Comparison of ENCODE assay signal across 15 cellular contexts in genomic region chr17:13531701-13532100, GRCh38.
DNase-seq lines count a peak whose midpoint lies in the region; ATAC-seq, FAIRE-seq and TF ChIP-seq lines count a peak whose summit lies in the region.
"Had no signal": no experiment of that assay in that cellular context is flagged by ENCODE, and none has a peak within 500 bp of the region (broad histone marks: within the 10 kb centered on the region; RNA-seq: fewer than 3 reads in every experiment).

No MANE protein-coding gene starts in this region.

- no peak overlapping the region for H4K91ac ChIP-seq in IMR-90 (ENCODE audit: insufficient read depth, low read depth, low read length)

- no peaks in the 10 kb centered on the region; the same call in 2 of the 3 replicates for H3K9me3 ChIP-seq in A549
- H3K9me3 ChIP-seq in IMR-90 (ENCODE audit: control insufficient read depth, insufficient read depth, low read length), result peaks cover 4% of the 10 kb centered on the region
- no peaks in the 10 kb centered on the region; the same call in none of the 2 replicates for H3K9me3 ChIP-seq in iPS-20b (ENCODE audit: insufficient read depth, low read depth, low read length)
- no peaks in the 10 kb centered on the region for H3K9me3 ChIP-seq in Caco-2
- H3K9me3 ChIP-seq in upper lobe of right lung, result no peaks in the 10 kb centered on the region

- no peaks in the 10 kb centered on the region for H3K27me3 Mint-ChIP-seq in Caco-2 (ENCODE audit: insufficient read depth, unreplicated experiment)

- peaks cover 34 to 58% of the 10 kb centered on the region in 2 experiments for H3K79me1 ChIP-seq in IMR-90 (ENCODE audit: low read depth in 1 of 2, low read length in 2 of 2)

- no peak for FAIRE-seq in A549 (lab: Jason Lieb, UNC)
- FAIRE-seq: H1 had no signal

- H3K4me3 ChIP-seq in A549, result no peak overlapping the region
- H3K4me3 ChIP-seq in IMR-90 (ENCODE audit: insufficient read depth, low read depth, low read length), result no peak overlapping the region
- no peak overlapping the region for H3K4me3 ChIP-seq in iPS-20b (ENCODE audit: low read length)
- H3K4me3 ChIP-seq in Caco-2 (ENCODE audit: low read depth, low read length), result no peak overlapping the region
- no peak overlapping the region for H3K4me3 ChIP-seq in upper lobe of right lung
- H3K4me3 ChIP-seq: BLaER1 treated with 17β-estradiol and CSF1 and Interleukin-3, amounts not matched to agents 10 nM and 100 nM had no signal

- H3K36me3 ChIP-seq in IMR-90 (ENCODE audit: control insufficient read depth, insufficient read depth, low read length) (peaks cover 4% of the 10 kb centered on the region; the same call in 1 of the 2 replicates), iPS-20b (ENCODE audit: insufficient read depth, low read depth, low read length) (no peaks in the 10 kb centered on the region), Caco-2 (ENCODE audit: control insufficient read depth, insufficient read depth, low read length) (no peaks in the 10 kb centered on the region), upper lobe of right lung (no peaks in the 10 kb centered on the region)

- no peak overlapping the region for H3K56ac ChIP-seq in IMR-90 (ENCODE audit: extremely low read depth, insufficient read depth, low read length)

- no peak overlapping the region for H3K27ac Mint-ChIP-seq in Caco-2 (ENCODE audit: unreplicated experiment)
- H3K27ac Mint-ChIP-seq: CD4-positive, CD25-positive, alpha-beta regulatory T cell had no signal

- H3K4me1 Mint-ChIP-seq in Caco-2 (ENCODE audit: low read depth, unreplicated experiment), result no peaks in the 10 kb centered on the region
- H3K4me1 Mint-ChIP-seq: CD4-positive, CD25-positive, alpha-beta regulatory T cell had no signal

- H3K36me3 Mint-ChIP-seq in Caco-2 (ENCODE audit: insufficient read depth, unreplicated experiment), result no peaks in the 10 kb centered on the region
- H3K36me3 Mint-ChIP-seq: CD4-positive, CD25-positive, alpha-beta regulatory T cell had no signal

- no peak overlapping the region for H3K4me3 Mint-ChIP-seq in Caco-2 (ENCODE audit: unreplicated experiment)
- H3K4me3 Mint-ChIP-seq: CD4-positive, CD25-positive, alpha-beta regulatory T cell had no signal

- H2BK5ac ChIP-seq in IMR-90 (ENCODE audit: low read depth, low read length, poor library complexity, severe bottlenecking), result peak overlapping the region; percentile 4

- ATAC-seq in A549, result no peak
- no peak for ATAC-seq in IMR-90 (ENCODE audit: low read depth)
- ATAC-seq in upper lobe of right lung, result no peak
- ATAC-seq in GM19463 (IDR thresholded peaks at IDR 0.05; ENCODE audit: unreplicated experiment), result no peak
- ATAC-seq: HCT116 had no signal

- no peak overlapping the region for H2AK5ac ChIP-seq in IMR-90 (ENCODE audit: low read depth, low read length)

- in situ Hi-C loops in IMR-90 (cut with MboI; ENCODE audit: low sequenced_read_pairs), result no loop called here

- TF ChIP-seq POLR2A in A549 (IDR thresholded peaks at IDR 0.05; ENCODE audit: low read length), result no peak
- no peak for TF ChIP-seq POLR2A in IMR-90 (IDR thresholded peaks at IDR 0.05; ENCODE audit: low read depth, low read length)

- H3K27me3 ChIP-seq in IMR-90 (ENCODE audit: control insufficient read depth, insufficient read depth, low read length) (no peaks in the 10 kb centered on the region), iPS-20b (ENCODE audit: insufficient read depth, low read length) (no peaks in the 10 kb centered on the region), Caco-2 (replicated peaks; ENCODE audit: control insufficient read depth, insufficient read depth, low read length) (no peaks in the 10 kb centered on the region), upper lobe of right lung (no peaks in the 10 kb centered on the region)

- 44% methylated on average over 2 of the region's 2 CpGs for WGBS in A549 (ENCODE audit: missing lambda C conversion rate)
- 80% methylated on average over 2 of the region's 2 CpGs; no CpG with 5 or more reads in 1 of the 2 experiments for WGBS in IMR-90 (ENCODE audit: extremely low coverage in 2 of 2, insufficient read length in 1 of 2), 2 experiments

- no peak overlapping the region for H3K4me2 ChIP-seq in A549
- no peak overlapping the region for H3K4me2 ChIP-seq in IMR-90 (ENCODE audit: low read depth, low read length)
- H3K4me2 ChIP-seq: BLaER1 treated with 17β-estradiol and CSF1 and Interleukin-3, amounts not matched to agents 10 nM and 100 nM had no signal

- intact Hi-C loops in IMR-90 (cut with micrococcal nuclease) (no loop called here), Caco-2 (cut with micrococcal nuclease; ENCODE audit: unreplicated experiment) (no loop called here), upper lobe of right lung (cut with DNase I) (no loop called here)

- POLR2A ChIA-PET in A549 (lab: Yijun Ruan, JAX), result no interaction called here
- POLR2A ChIA-PET in IMR-90 (lab: Charles Lee; ENCODE audit: unreplicated experiment), result no interaction called here
- POLR2A ChIA-PET in Caco-2 (lab: Charles Lee), result no interaction called here

- H3K9me3 Mint-ChIP-seq in Caco-2 (ENCODE audit: unreplicated experiment), result no peaks in the 10 kb centered on the region

- no peak overlapping the region for H2AFZ ChIP-seq in IMR-90 (replicated peaks; ENCODE audit: low read length, poor library complexity)

- no peaks in the 10 kb centered on the region for H3K4me1 ChIP-seq in A549
- no peaks in the 10 kb centered on the region for H3K4me1 ChIP-seq in IMR-90 (ENCODE audit: control insufficient read depth, insufficient read depth, low read length)
- peaks cover 11% of the 10 kb centered on the region for H3K4me1 ChIP-seq in iPS-20b (ENCODE audit: insufficient read depth, low read length)
- no peaks in the 10 kb centered on the region for H3K4me1 ChIP-seq in Caco-2
- H3K4me1 ChIP-seq in upper lobe of right lung, result no peaks in the 10 kb centered on the region
- H3K4me1 ChIP-seq: BLaER1 treated with 17β-estradiol and CSF1 and Interleukin-3, amounts not matched to agents 10 nM and 100 nM had no signal

- peak overlapping the region; percentile 7; the same call in 1 of the 2 replicates for H3K4ac ChIP-seq in IMR-90 (ENCODE audit: low read depth, low read length)

- no peak overlapping the region for H2AK9ac ChIP-seq in IMR-90 (replicated peaks; ENCODE audit: low read depth, low read length, poor library complexity)

- peak overlapping the region; percentile 3; the same call in 1 of the 2 replicates for H4K5ac ChIP-seq in IMR-90 (ENCODE audit: low read depth, low read length)

- H3K9me1 ChIP-seq in IMR-90 (ENCODE audit: insufficient read depth, low read length), result peaks cover 6% of the 10 kb centered on the region

- TF ChIP-seq CTCF in A549 (IDR thresholded peaks at IDR 0.05) (no peak), IMR-90 (conservative IDR thresholded peaks at IDR 0.05; ENCODE audit: low read depth, low read length) (no peak), Caco-2 (IDR thresholded peaks at IDR 0.05; ENCODE audit: insufficient read depth in 1 of 2, low read depth in 1 of 2, low read length in 1 of 2, severe bottlenecking in 1 of 2, unreplicated experiment in 1 of 2) (no peak), upper lobe of right lung (IDR thresholded peaks at IDR 0.05) (no peak)

- DNase-seq in A549 (ENCODE audit: low read depth in 1 of 2, low spot score in 1 of 2) (no peak), IMR-90 (no peak), astrocyte of the hippocampus (ENCODE audit: low read depth, low spot score) (peak; percentile 60), Caco-2 (no peak), SIG-M5 (lab: John Stamatoyannopoulos, UW) (no peak), upper lobe of right lung (no peak)
- DNase-seq: Calu3; CD4-positive, CD25-positive, alpha-beta regulatory T cell; DMS 273 treated with DMSO at 0.1 percent for 48 hours had no signal

- no peak for TF ChIP-seq EP300 in A549 (IDR thresholded peaks at IDR 0.05)

- H3K14ac ChIP-seq in IMR-90 (replicated peaks; ENCODE audit: low read depth, low read length), result peak overlapping the region; percentile 52; the same call in 1 of the 2 replicates

- CTCF ChIA-PET in A549 (lab: Yijun Ruan, JAX), result no interaction called here
- CTCF ChIA-PET in IMR-90 (lab: Yijun Ruan, JAX), result no interaction called here
- CTCF ChIA-PET in Caco-2 (lab: Charles Lee), result no interaction called here

- 0 out of 4 replicates have a peak overlapping the region, but pooled peaks of 1 of the 2 experiments have one; percentile 6 for H4K8ac ChIP-seq in IMR-90 (ENCODE audit: low read depth in 2 of 2, low read length in 2 of 2)

- H4K20me1 ChIP-seq in IMR-90 (ENCODE audit: insufficient read depth, low read length), result no peaks in the 10 kb centered on the region

- dilution Hi-C loops in IMR-90 (cut with HindIII; ENCODE audit: low sequenced_read_pairs, unreplicated experiment), result no loop called here

- TF ChIP-seq RAD21 in A549 (conservative IDR thresholded peaks at IDR 0.05 in 1 of 2, IDR thresholded peaks at IDR 0.05 in 1 of 2) (no peak), IMR-90 (IDR thresholded peaks at IDR 0.05; ENCODE audit: low read length) (no peak)

- H3K9ac ChIP-seq in IMR-90 (ENCODE audit: low read depth, low read length) (no peak overlapping the region), iPS-20b (ENCODE audit: low read depth, low read length) (no peak overlapping the region)
- H3K9ac ChIP-seq: BLaER1 treated with 17β-estradiol and CSF1 and Interleukin-3, amounts not matched to agents 10 nM and 100 nM had no signal

- peak overlapping the region; percentile 74; the same call in 1 of the 2 replicates for H3K23ac ChIP-seq in IMR-90 (ENCODE audit: low read depth, low read length)

- H3K18ac ChIP-seq in IMR-90 (ENCODE audit: low read depth, low read length), result no peak overlapping the region

- peak overlapping the region; percentile 54 for H2BK20ac ChIP-seq in IMR-90 (ENCODE audit: low read depth, low read length)

- BruUV-seq in IMR-90 (replicated peaks; lab: Mats Ljungman, UMichigan) (no TSS peak), Caco-2 (replicated peaks; lab: Mats Ljungman, UMichigan) (no TSS peak)

- H2BK15ac ChIP-seq in IMR-90 (ENCODE audit: low read depth, low read length), result no peak overlapping the region; the same call in 2 of the 3 replicates

- H2BK120ac ChIP-seq in IMR-90 (ENCODE audit: low read depth, low read length), result no peak overlapping the region; the same call in 1 of the 2 replicates

- H3K27ac ChIP-seq in A549 (no peak overlapping the region), IMR-90 (ENCODE audit: insufficient read depth, low read length) (no peak overlapping the region), iPS-20b (ENCODE audit: low read length) (peak overlapping the region; percentile 23), upper lobe of right lung (no peak overlapping the region)
- H3K27ac ChIP-seq: 22Rv1; BLaER1 treated with 17β-estradiol and CSF1 and Interleukin-3, amounts not matched to agents 10 nM and 100 nM had no signal

TF ChIP-seq in A549, 52 proteins besides CTCF, POLR2A, EP300 and RAD21 (continues in another document):
- TF ChIP-seq JUN (IDR thresholded peaks at IDR 0.05) (no peak), CBX2 (IDR thresholded peaks at IDR 0.05; ENCODE audit: borderline replicate concordance, low read depth) (no peak), MAFK (IDR thresholded peaks at IDR 0.05; ENCODE audit: partially characterized antibody) (peak; percentile 6)

TF ChIP-seq in IMR-90, 13 proteins besides CTCF, POLR2A, EP300 and RAD21:
- TF ChIP-seq CEBPB (IDR thresholded peaks at IDR 0.05; ENCODE audit: low read depth, low read length) (no peak), MAFK (IDR thresholded peaks at IDR 0.05; ENCODE audit: low read depth, low read length) (no peak), MXI1 (IDR thresholded peaks at IDR 0.05; ENCODE audit: borderline replicate concordance, low read depth, low read length) (no peak)
TF ChIP-seq in IMR-90: peak in this region for 0.
